11 cellular contexts compared by ENCODE assay signal in the genomic region with DNA sequence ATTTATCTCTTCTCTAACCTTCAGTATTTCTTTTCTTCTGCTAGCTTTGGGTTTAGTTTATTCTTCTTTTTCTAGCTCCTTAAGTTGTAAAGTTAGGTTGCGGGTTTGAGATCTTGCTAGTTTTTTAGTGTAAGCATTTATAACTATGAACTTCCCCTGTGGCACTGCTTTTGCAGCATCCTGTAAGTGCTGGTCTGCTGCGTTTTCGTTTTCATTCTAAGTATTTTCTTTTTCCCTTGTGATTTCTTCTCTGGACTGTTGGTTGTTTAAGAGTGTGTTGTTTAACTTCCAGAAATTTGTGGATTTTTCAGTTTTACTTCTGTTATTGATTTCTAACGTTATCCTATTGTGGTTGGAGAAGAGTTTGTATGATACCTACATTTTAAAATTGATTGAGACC.
"Had no signal": no experiment of that assay in that cellular context is flagged by ENCODE, and none has a peak within 500 bp of the region (broad histone marks: within the 10 kb centered on the region; RNA-seq: fewer than 3 reads in every experiment).

No MANE protein-coding gene starts in this region.

- DNase-seq: activated CD4-positive, alpha-beta T cell treated with anti-CD3 and anti-CD28 coated beads for 1 hour; hypothalamus; kidney glomerular epithelial cell; pancreas; SK-N-SH; stimulated activated CD4-positive, alpha-beta T cell treated with anti-CD3 and anti-CD28 coated beads, Interleukin-4, amount 100 ng/mL, for 1 hour; stimulated activated CD8-positive, alpha-beta memory T cell treated with anti-CD3 and anti-CD28 coated beads, Interleukin-4, amount 100 ng/mL, for 48 hours; substantia nigra; transverse colon had no signal

- ATAC-seq: pancreas had no signal

- H3K27ac ChIP-seq: breast epithelium, pancreas, transverse colon had no signal

- H3K27ac Mint-ChIP-seq: activated naive CD8-positive, alpha-beta T cell had no signal

- H3K4me3 Mint-ChIP-seq: activated naive CD8-positive, alpha-beta T cell had no signal

- H3K9me3 ChIP-seq: breast epithelium, pancreas, SK-N-SH, transverse colon had no signal

- H3K27me3 Mint-ChIP-seq: activated naive CD8-positive, alpha-beta T cell had no signal

- H3K27me3 ChIP-seq: breast epithelium, pancreas, transverse colon had no signal
